ENCODE assay signal across 8 cellular contexts in genomic region chr16:21510869-21511255, GRCh38.
A peak's percentile ranks its signal among the peaks of the same experiment; 100 is the strongest.
DNase-seq lines count a peak whose midpoint lies in the region; ATAC-seq and TF ChIP-seq lines count a peak whose summit lies in the region.
"Not testable (repeated sequence)": the region's sequence is repeated elsewhere in the genome, so short reads cannot be mapped to it uniquely, and the experiment has no call there.

No MANE protein-coding gene starts in this region.

- H3K4me1 Mint-ChIP-seq in CD14-positive monocyte (peaks cover 51% of the 10 kb centered on the region), mesothelial cell of epicardium (peaks cover 59% of the 10 kb centered on the region)
- peaks cover 83% of the 10 kb centered on the region for H3K4me1 Mint-ChIP-seq in activated CD8-positive, alpha-beta memory T cell treated with anti-CD3 and anti-CD28 coated beads, Interleukin-2, amount 10 ng/mL, durations not matched to agents 7 days and 5 days

- not testable (repeated sequence) for TF ChIP-seq CTCF in CD14-positive monocyte (IDR thresholded peaks at IDR 0.05); RWPE1 (conservative IDR thresholded peaks at IDR 0.05; ENCODE audit: low read depth); ascending aorta (IDR thresholded peaks at IDR 0.05); cardiac muscle cell (IDR thresholded peaks at IDR 0.05; ENCODE audit: low read depth, low read length); mesothelial cell of epicardium (IDR thresholded peaks at IDR 0.05; ENCODE audit: unreplicated experiment); prostate gland (IDR thresholded peaks at IDR 0.05); testis (IDR thresholded peaks at IDR 0.05)

- CTCF ChIA-PET in RWPE1 (lab: Yijun Ruan, JAX) = not testable (repeated sequence)
- CTCF ChIA-PET in activated CD8-positive, alpha-beta memory T cell treated with anti-CD3 and anti-CD28 coated beads, Interleukin-2, amount 10 ng/mL, durations not matched to agents 7 days and 5 days (lab: Charles Lee) = interaction anchor here (0.6 to 1.6 kb wide), 2 partner anchors 146 to 225 kb away, joined by 4 read pairs; no protein-coding TSS in a partner anchor

- not testable (repeated sequence) for H3K9me3 Mint-ChIP-seq in CD14-positive monocyte; activated CD8-positive, alpha-beta memory T cell treated with anti-CD3 and anti-CD28 coated beads, Interleukin-2, amount 10 ng/mL, durations not matched to agents 7 days and 5 days (ENCODE audit: low read depth); mesothelial cell of epicardium

- POLR2A ChIA-PET in RWPE1 (lab: Yijun Ruan, JAX; ENCODE audit: low non-redundant PET) = not testable (repeated sequence)

- H3K4me3 Mint-ChIP-seq in CD14-positive monocyte; activated CD8-positive, alpha-beta memory T cell treated with anti-CD3 and anti-CD28 coated beads, Interleukin-2, amount 10 ng/mL, durations not matched to agents 7 days and 5 days; mesothelial cell of epicardium: not testable (repeated sequence)

- H3K27me3 ChIP-seq in ascending aorta; cardiac muscle cell; prostate gland (replicated peaks; ENCODE audit: insufficient read depth); testis: not testable (repeated sequence)

- not testable (repeated sequence) for H3K36me3 ChIP-seq in ascending aorta; cardiac muscle cell; prostate gland; testis (ENCODE audit: low read depth, missing control alignments)

- H3K27ac ChIP-seq in RWPE1 (peak overlapping the region; percentile 81), ascending aorta (peak overlapping the region; percentile 85 to 87), cardiac muscle cell (peak overlapping the region; percentile 26), prostate gland (peak overlapping the region; percentile 1 to 66), testis (peak overlapping the region; percentile 45 to 69)

- peaks cover 14 to 77% of the 10 kb centered on the region in 2 donors for H3K4me1 ChIP-seq in ascending aorta
- peaks cover 12% of the 10 kb centered on the region for H3K4me1 ChIP-seq in cardiac muscle cell (ENCODE audit: low read depth)
- H3K4me1 ChIP-seq in prostate gland (replicated peaks) = peaks cover 37% of the 10 kb centered on the region
- peaks cover 83% of the 10 kb centered on the region for H3K4me1 ChIP-seq in testis

- H3K9me3 ChIP-seq in ascending aorta; cardiac muscle cell (ENCODE audit: low read depth); prostate gland; testis: not testable (repeated sequence)

- peak; percentile 26 for DNase-seq in CD14-positive monocyte (ENCODE audit: low spot score)
- not testable (repeated sequence) for DNase-seq in RWPE1 (ENCODE audit: low spot score); cardiac muscle cell (ENCODE audit: low read depth in 1 of 2, low spot score in 1 of 2); prostate gland (ENCODE audit: low spot score); testis
- peak; percentile 40 for DNase-seq in activated CD8-positive, alpha-beta memory T cell treated with anti-CD3 and anti-CD28 coated beads, Interleukin-2, amount 10 ng/mL, durations not matched to agents 7 days and 5 days
- DNase-seq in ascending aorta (ENCODE audit: low spot score in 2 of 2) = peak in 1 of 2 donors; percentile 31
- peak in 1 of 2 experiments; percentile 36 for DNase-seq in mesothelial cell of epicardium (ENCODE audit: low spot score in 2 of 2, unreplicated experiment in 2 of 2)

- intact Hi-C loops in CD14-positive monocyte (cut with micrococcal nuclease); ascending aorta (cut with DNase I); testis (cut with DNase I; ENCODE audit: low total_unique reads): not testable (repeated sequence)
- intact Hi-C loops in prostate gland (cut with DNase I) = loop anchor here (10.0 kb wide), 1 partner anchor 684 kb away; no protein-coding TSS in a partner anchor

- H3K36me3 Mint-ChIP-seq in CD14-positive monocyte = peaks cover 36 to 57% of the 10 kb centered on the region in 2 donors
- peaks cover 47% of the 10 kb centered on the region for H3K36me3 Mint-ChIP-seq in activated CD8-positive, alpha-beta memory T cell treated with anti-CD3 and anti-CD28 coated beads, Interleukin-2, amount 10 ng/mL, durations not matched to agents 7 days and 5 days
- not testable (repeated sequence) for H3K36me3 Mint-ChIP-seq in mesothelial cell of epicardium

- TF ChIP-seq POLR2A in prostate gland (IDR thresholded peaks at IDR 0.05); testis (IDR thresholded peaks at IDR 0.05): not testable (repeated sequence)

- 85% methylated on average over 4 of the region's 4 CpGs for WGBS in prostate gland
- 88 to 89% methylated on average over 4 of the region's 4 CpGs for WGBS in testis, 2 donors

- peak overlapping the region in 2 of 7 donors; percentile 19 to 73 for H3K27ac Mint-ChIP-seq in CD14-positive monocyte
- peak overlapping the region; percentile 69 for H3K27ac Mint-ChIP-seq in activated CD8-positive, alpha-beta memory T cell treated with anti-CD3 and anti-CD28 coated beads, Interleukin-2, amount 10 ng/mL, durations not matched to agents 7 days and 5 days
- peak overlapping the region; percentile 50 for H3K27ac Mint-ChIP-seq in mesothelial cell of epicardium

- not testable (repeated sequence) for ATAC-seq in activated CD8-positive, alpha-beta memory T cell treated with anti-CD3 and anti-CD28 coated beads, Interleukin-2, amount 10 ng/mL, durations not matched to agents 7 days and 5 days

- H3K4me3 ChIP-seq in ascending aorta, cardiac muscle cell, prostate gland, testis: not testable (repeated sequence)

- H3K27me3 Mint-ChIP-seq in CD14-positive monocyte (ENCODE audit: low read depth in 3 of 3); activated CD8-positive, alpha-beta memory T cell treated with anti-CD3 and anti-CD28 coated beads, Interleukin-2, amount 10 ng/mL, durations not matched to agents 7 days and 5 days; mesothelial cell of epicardium (ENCODE audit: low read depth): not testable (repeated sequence)

Comparison
In these comparisons a context has a peak if more than half of its experiments do, and no peak if none do; other contexts are left out.
1. H3K27ac ChIP-seq: peak in every context shown above with its lines; median percentile 86 in ascending aorta; 81 in RWPE1; 57 in testis; 34 in prostate gland; 26 in cardiac muscle cell.